Comparison of ENCODE assay signal across 1 cellular context in the genomic region with DNA sequence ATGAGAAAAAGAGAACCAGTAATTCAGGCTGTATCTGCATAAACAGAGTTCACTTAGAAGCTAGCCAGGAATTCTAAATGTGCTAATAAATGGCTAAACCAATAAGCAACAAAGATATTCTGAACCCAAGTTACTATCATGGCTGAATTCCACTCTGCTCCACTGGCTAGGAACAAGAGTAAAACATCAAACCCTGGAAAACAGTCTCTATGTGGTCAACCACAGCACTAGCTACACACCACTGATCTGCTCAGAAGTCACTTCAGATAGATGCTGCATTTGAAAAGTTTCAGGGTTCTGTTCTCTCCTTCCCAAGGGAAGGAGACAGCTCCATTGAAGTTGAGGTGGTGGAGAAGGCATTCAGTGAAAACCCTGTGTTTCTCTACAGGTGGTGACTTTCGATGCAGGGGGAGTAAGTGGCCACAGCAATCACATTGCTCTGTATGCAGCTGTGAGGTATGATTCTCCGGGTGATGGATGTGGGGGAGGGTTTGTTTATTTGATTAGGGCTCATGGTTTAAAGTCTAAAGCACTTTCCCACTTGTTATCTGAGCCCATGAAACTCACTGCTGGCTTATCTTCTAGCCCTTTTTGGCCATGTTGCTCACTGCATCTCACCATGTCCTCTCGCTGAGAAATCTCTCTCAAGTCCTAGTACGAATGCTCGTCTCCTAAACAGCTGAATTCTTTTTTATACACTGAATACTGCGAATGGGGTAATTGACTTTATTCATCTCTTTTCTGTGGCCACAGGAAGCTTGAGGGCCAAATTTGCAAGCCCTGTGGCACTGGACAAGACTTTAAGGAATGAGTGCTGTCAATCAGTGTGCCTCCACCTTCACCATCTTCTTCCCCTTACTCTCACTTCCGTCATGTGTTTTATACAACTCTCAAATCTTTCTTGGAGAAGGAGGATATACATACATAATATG.
TF ChIP-seq lines count a peak whose summit lies in the region.

No MANE protein-coding gene starts in this region.

TF ChIP-seq in HepG2, 621 proteins besides CTCF, POLR2A, EP300 and RAD21 (continued from another document and continues in another):
- TF ChIP-seq, protein P1, sequence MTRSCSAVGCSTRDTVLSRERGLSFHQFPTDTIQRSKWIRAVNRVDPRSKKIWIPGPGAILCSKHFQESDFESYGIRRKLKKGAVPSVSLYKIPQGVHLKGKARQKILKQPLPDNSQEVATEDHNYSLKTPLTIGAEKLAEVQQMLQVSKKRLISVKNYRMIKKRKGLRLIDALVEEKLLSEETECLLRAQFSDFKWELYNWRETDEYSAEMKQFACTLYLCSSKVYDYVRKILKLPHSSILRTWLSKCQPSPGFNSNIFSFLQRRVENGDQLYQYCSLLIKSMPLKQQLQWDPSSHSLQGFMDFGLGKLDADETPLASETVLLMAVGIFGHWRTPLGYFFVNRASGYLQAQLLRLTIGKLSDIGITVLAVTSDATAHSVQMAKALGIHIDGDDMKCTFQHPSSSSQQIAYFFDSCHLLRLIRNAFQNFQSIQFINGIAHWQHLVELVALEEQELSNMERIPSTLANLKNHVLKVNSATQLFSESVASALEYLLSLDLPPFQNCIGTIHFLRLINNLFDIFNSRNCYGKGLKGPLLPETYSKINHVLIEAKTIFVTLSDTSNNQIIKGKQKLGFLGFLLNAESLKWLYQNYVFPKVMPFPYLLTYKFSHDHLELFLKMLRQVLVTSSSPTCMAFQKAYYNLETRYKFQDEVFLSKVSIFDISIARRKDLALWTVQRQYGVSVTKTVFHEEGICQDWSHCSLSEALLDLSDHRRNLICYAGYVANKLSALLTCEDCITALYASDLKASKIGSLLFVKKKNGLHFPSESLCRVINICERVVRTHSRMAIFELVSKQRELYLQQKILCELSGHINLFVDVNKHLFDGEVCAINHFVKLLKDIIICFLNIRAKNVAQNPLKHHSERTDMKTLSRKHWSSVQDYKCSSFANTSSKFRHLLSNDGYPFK (CRISPR knock-in tag; IDR thresholded peaks at IDR 0.05; ENCODE audit: borderline replicate concordance), result no peak
- TF ChIP-seq ZNF264 (CRISPR knock-in tag; IDR thresholded peaks at IDR 0.05) (peak; percentile 81; the same call in 1 of the 2 replicates), TOPORS (CRISPR knock-in tag; IDR thresholded peaks at IDR 0.05) (no peak), ZNF331 (CRISPR knock-in tag; IDR thresholded peaks at IDR 0.05) (peak; percentile 53; the same call in 1 of the 2 replicates), ZFY (CRISPR knock-in tag; IDR thresholded peaks at IDR 0.05) (0 out of 2 replicates have a peak, but pooled peaks have one; percentile 11), ZBTB21 (CRISPR knock-in tag; IDR thresholded peaks at IDR 0.05) (no peak), ZNF354B (CRISPR knock-in tag; IDR thresholded peaks at IDR 0.05) (no peak), HOXD1 (CRISPR knock-in tag; IDR thresholded peaks at IDR 0.05) (0 out of 2 replicates have a peak, but pooled peaks have one; percentile 77), ZNF460 (CRISPR knock-in tag; IDR thresholded peaks at IDR 0.05; ENCODE audit: borderline replicate concordance) (no peak), ZNF792 (CRISPR knock-in tag; IDR thresholded peaks at IDR 0.05) (peak; percentile 47; the same call in 1 of the 2 replicates), NCOA2 (CRISPR knock-in tag; IDR thresholded peaks at IDR 0.05) (peak; percentile 66; the same call in 1 of the 2 replicates), POLR2G (IDR thresholded peaks at IDR 0.05; ENCODE audit: low read depth, low read length) (peak; percentile 57), HDAC2 (CRISPR knock-in tag; IDR thresholded peaks at IDR 0.05) (peak; percentile 70; the same call in 1 of the 2 replicates), ZNF543 (CRISPR knock-in tag; IDR thresholded peaks at IDR 0.05) (peak; percentile 68; the same call in 1 of the 2 replicates), ZNF292 (CRISPR knock-in tag; IDR thresholded peaks at IDR 0.05; ENCODE audit: borderline replicate concordance, low read depth) (peak; percentile 85; the same call in 1 of the 2 replicates), ZNF558 (CRISPR knock-in tag; IDR thresholded peaks at IDR 0.05; ENCODE audit: borderline replicate concordance) (no peak), MAZ (IDR thresholded peaks at IDR 0.05; ENCODE audit: borderline replicate concordance, low read depth, low read length) (0 out of 2 replicates have a peak, but pooled peaks have one; percentile 24), MAZ (CRISPR knock-in tag; IDR thresholded peaks at IDR 0.05; ENCODE audit: low read depth) (no peak), ZIK1 (CRISPR knock-in tag; IDR thresholded peaks at IDR 0.05; ENCODE audit: borderline replicate concordance, low read depth) (no peak), IRF2 (CRISPR knock-in tag; IDR thresholded peaks at IDR 0.05) (peak; percentile 77; the same call in 1 of the 2 replicates), ZNF891 (CRISPR knock-in tag; IDR thresholded peaks at IDR 0.05) (no peak), MXI1 (IDR thresholded peaks at IDR 0.05; ENCODE audit: borderline replicate concordance, low read depth, low read length) (peak; percentile 23; the same call in 1 of the 3 replicates), RFX1 (IDR thresholded peaks at IDR 0.05) (no peak), FOXA3 (CRISPR knock-in tag; IDR thresholded peaks at IDR 0.05) (peak; percentile 78), AHR (CRISPR knock-in tag; IDR thresholded peaks at IDR 0.05) (no peak), ESRRA (CRISPR knock-in tag; IDR thresholded peaks at IDR 0.05; ENCODE audit: low read depth) (no peak), SETDB1 (CRISPR knock-in tag; IDR thresholded peaks at IDR 0.05; ENCODE audit: borderline replicate concordance) (no peak), SPEN (CRISPR knock-in tag; IDR thresholded peaks at IDR 0.05; ENCODE audit: low read depth) (peak; percentile 85; the same call in 1 of the 2 replicates), TBX2 (CRISPR knock-in tag; IDR thresholded peaks at IDR 0.05; ENCODE audit: borderline replicate concordance) (peak; percentile 75; the same call in 1 of the 2 replicates), DR1 (CRISPR knock-in tag; IDR thresholded peaks at IDR 0.05) (no peak)
- TF ChIP-seq, protein P2, sequence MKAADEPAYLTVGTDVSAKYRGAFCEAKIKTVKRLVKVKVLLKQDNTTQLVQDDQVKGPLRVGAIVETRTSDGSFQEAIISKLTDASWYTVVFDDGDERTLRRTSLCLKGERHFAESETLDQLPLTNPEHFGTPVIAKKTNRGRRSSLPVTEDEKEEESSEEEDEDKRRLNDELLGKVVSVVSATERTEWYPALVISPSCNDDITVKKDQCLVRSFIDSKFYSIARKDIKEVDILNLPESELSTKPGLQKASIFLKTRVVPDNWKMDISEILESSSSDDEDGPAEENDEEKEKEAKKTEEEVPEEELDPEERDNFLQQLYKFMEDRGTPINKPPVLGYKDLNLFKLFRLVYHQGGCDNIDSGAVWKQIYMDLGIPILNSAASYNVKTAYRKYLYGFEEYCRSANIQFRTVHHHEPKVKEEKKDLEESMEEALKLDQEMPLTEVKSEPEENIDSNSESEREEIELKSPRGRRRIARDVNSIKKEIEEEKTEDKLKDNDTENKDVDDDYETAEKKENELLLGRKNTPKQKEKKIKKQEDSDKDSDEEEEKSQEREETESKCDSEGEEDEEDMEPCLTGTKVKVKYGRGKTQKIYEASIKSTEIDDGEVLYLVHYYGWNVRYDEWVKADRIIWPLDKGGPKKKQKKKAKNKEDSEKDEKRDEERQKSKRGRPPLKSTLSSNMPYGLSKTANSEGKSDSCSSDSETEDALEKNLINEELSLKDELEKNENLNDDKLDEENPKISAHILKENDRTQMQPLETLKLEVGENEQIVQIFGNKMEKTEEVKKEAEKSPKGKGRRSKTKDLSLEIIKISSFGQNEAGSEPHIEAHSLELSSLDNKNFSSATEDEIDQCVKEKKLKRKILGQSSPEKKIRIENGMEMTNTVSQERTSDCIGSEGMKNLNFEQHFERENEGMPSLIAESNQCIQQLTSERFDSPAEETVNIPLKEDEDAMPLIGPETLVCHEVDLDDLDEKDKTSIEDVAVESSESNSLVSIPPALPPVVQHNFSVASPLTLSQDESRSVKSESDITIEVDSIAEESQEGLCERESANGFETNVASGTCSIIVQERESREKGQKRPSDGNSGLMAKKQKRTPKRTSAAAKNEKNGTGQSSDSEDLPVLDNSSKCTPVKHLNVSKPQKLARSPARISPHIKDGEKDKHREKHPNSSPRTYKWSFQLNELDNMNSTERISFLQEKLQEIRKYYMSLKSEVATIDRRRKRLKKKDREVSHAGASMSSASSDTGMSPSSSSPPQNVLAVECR (CRISPR knock-in tag; IDR thresholded peaks at IDR 0.05; ENCODE audit: borderline replicate concordance), result peak; percentile 38; the same call in 1 of the 2 replicates
- TF ChIP-seq, protein P3, sequence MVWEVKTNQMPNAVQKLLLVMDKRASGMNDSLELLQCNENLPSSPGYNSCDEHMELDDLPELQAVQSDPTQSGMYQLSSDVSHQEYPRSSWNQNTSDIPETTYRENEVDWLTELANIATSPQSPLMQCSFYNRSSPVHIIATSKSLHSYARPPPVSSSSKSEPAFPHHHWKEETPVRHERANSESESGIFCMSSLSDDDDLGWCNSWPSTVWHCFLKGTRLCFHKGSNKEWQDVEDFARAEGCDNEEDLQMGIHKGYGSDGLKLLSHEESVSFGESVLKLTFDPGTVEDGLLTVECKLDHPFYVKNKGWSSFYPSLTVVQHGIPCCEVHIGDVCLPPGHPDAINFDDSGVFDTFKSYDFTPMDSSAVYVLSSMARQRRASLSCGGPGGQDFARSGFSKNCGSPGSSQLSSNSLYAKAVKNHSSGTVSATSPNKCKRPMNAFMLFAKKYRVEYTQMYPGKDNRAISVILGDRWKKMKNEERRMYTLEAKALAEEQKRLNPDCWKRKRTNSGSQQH (CRISPR knock-in tag; IDR thresholded peaks at IDR 0.05; ENCODE audit: low read depth), result no peak
- TF ChIP-seq, protein P4, sequence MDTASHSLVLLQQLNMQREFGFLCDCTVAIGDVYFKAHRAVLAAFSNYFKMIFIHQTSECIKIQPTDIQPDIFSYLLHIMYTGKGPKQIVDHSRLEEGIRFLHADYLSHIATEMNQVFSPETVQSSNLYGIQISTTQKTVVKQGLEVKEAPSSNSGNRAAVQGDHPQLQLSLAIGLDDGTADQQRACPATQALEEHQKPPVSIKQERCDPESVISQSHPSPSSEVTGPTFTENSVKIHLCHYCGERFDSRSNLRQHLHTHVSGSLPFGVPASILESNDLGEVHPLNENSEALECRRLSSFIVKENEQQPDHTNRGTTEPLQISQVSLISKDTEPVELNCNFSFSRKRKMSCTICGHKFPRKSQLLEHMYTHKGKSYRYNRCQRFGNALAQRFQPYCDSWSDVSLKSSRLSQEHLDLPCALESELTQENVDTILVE (CRISPR knock-in tag; IDR thresholded peaks at IDR 0.05), result no peak
- TF ChIP-seq, protein P5, sequence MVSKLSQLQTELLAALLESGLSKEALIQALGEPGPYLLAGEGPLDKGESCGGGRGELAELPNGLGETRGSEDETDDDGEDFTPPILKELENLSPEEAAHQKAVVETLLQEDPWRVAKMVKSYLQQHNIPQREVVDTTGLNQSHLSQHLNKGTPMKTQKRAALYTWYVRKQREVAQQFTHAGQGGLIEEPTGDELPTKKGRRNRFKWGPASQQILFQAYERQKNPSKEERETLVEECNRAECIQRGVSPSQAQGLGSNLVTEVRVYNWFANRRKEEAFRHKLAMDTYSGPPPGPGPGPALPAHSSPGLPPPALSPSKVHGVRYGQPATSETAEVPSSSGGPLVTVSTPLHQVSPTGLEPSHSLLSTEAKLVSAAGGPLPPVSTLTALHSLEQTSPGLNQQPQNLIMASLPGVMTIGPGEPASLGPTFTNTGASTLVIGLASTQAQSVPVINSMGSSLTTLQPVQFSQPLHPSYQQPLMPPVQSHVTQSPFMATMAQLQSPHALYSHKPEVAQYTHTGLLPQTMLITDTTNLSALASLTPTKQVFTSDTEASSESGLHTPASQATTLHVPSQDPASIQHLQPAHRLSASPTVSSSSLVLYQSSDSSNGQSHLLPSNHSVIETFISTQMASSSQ (IDR thresholded peaks at IDR 0.05; ENCODE audit: low read depth), result no peak
- TF ChIP-seq, protein P5 (CRISPR knock-in tag; IDR thresholded peaks at IDR 0.05; ENCODE audit: borderline replicate concordance), result peak; percentile 41; the same call in 1 of the 2 replicates
- TF ChIP-seq, protein P6, sequence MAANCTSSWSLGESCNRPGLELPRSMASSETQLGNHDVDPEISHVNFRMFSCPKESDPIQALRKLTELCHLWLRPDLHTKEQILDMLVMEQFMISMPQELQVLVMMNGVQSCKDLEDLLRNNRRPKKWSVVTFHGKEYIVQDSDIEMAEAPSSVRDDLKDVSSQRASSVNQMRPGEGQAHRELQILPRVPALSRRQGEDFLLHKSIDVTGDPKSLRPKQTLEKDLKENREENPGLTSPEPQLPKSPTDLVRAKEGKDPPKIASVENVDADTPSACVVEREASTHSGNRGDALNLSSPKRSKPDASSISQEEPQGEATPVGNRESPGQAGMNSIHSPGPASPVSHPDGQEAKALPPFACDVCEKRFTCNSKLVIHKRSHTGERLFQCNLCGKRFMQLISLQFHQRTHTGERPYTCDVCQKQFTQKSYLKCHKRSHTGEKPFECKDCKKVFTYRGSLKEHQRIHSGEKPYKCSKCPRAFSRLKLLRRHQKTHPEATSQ (CRISPR knock-in tag; IDR thresholded peaks at IDR 0.05; ENCODE audit: borderline replicate concordance), result peak; percentile 35; the same call in 1 of the 2 replicates
- TF ChIP-seq, protein P7, sequence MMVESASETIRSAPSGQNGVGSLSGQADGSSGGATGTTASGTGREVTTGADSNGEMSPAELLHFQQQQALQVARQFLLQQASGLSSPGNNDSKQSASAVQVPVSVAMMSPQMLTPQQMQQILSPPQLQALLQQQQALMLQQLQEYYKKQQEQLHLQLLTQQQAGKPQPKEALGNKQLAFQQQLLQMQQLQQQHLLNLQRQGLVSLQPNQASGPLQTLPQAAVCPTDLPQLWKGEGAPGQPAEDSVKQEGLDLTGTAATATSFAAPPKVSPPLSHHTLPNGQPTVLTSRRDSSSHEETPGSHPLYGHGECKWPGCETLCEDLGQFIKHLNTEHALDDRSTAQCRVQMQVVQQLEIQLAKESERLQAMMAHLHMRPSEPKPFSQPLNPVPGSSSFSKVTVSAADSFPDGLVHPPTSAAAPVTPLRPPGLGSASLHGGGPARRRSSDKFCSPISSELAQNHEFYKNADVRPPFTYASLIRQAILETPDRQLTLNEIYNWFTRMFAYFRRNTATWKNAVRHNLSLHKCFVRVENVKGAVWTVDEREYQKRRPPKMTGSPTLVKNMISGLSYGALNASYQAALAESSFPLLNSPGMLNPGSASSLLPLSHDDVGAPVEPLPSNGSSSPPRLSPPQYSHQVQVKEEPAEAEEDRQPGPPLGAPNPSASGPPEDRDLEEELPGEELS (CRISPR knock-in tag; IDR thresholded peaks at IDR 0.05), result peak; percentile 94
